Comparison of ENCODE assay signal across 22 cellular contexts in the genomic region with DNA sequence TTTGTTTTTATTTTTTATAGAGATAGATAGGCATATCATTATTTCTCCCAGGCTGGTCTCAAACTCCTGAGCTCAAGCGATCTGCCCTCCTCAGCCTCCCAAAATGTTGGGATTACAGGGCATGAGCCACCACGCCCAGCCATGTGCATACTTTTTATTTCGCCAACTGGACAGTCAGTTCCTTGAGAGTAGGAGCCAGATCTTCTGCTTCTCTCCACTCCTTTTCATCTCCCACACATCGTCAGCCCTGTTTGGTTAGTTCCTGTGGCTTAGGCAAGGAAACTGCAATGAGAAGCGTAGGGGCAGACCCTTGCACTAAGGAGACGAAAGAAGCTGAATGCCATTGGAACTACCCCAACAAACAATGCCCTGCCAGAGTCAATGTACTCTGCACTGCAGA.
"Had no signal": no experiment of that assay in that cellular context is flagged by ENCODE, and none has a peak within 500 bp of the region (broad histone marks: within the 10 kb centered on the region; RNA-seq: fewer than 3 reads in every experiment).

No MANE protein-coding gene starts in this region.

- H3K27me3 ChIP-seq: MG63, SJSA1 had no signal

- H3K4me1 ChIP-seq: SJSA1 had no signal

- H3K4me3 ChIP-seq: MG63, SJSA1, SK-N-MC had no signal

- H3K9me3 ChIP-seq: MG63, SJSA1 had no signal

- H3K36me3 ChIP-seq: SJSA1 had no signal

- H3K27ac ChIP-seq: SJSA1, SK-N-MC had no signal

- DNase-seq: IMR-90, Karpas-422, KG1, MG63, NCI-H1092, NCI-H1436, NCI-H187, NCI-H2029, NCI-H2081 treated with DMSO at 0.1 percent for 48 hours, NCI-H2171, NCI-H226, NCI-H446, NCI-H510A, NCI-H524 treated with DMSO at 0.1 percent for 48 hours, NCI-H69, NCI-H774, Right ventricle myocardium superior, RPMI8226, SIG-M5 had no signal

- ATAC-seq: HepG2 had no signal
